In the genomic region with DNA sequence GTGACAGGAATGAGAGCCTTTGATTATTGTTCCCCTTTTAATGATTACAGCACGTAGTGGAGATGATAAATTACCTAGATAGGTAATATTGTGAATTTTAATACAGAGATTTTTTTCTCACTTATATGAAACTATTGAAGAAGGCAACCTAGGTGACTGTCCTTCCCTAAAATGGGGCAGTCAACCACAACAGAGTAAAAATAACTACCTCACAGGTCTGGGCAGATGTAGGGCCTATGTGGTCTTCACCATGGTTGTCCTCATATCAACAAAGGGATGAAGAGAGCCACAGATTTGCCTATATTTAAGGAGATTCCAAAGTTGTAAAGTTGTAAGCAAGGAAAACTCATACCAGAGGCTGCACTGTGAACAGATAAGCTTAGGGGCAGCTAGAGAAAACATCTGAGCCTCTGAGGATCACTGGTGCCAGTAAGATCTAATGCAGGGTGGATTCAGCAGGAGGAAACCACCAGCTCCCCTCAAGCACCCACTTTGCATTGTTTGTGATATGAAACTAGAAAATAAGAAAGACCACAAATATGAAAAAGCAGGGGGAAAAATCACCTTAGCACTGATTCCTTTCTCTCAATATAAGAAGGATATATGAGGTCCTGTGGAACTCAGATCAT, we compare ENCODE assay signal across 16 cellular contexts.
DNase-seq lines count a peak whose midpoint lies in the region; ATAC-seq and TF ChIP-seq lines count a peak whose summit lies in the region.
"Had no signal": no experiment of that assay in that cellular context is flagged by ENCODE, and none has a peak within 500 bp of the region (broad histone marks: within the 10 kb centered on the region; RNA-seq: fewer than 3 reads in every experiment).

No MANE protein-coding gene starts in this region.

- H3K36me3 Mint-ChIP-seq in glutamatergic neuron (ENCODE audit: unreplicated experiment): no peaks in the 10 kb centered on the region
- H3K36me3 Mint-ChIP-seq: CD4-positive, alpha-beta memory T cell had no signal

- H3K9ac ChIP-seq in MM.1S (ENCODE audit: low read length): no peak overlapping the region

- H3K36me3 ChIP-seq in heart right ventricle (no peaks in the 10 kb centered on the region), MM.1S (replicated peaks; ENCODE audit: insufficient read depth, low read length) (no peaks in the 10 kb centered on the region)

- H3F3A ChIP-seq in MM.1S (ENCODE audit: insufficient read depth, low read length): no peaks in the 10 kb centered on the region

- intact Hi-C loops in Right ventricle myocardium inferior (cut with DNase I) (no loop called here), heart right ventricle (cut with DNase I) (no loop called here)

- no peaks in the 10 kb centered on the region for H3K79me2 ChIP-seq in MM.1S (ENCODE audit: low read length)

- no peak overlapping the region for H2AFZ ChIP-seq in MM.1S (ENCODE audit: low read length)

- WGBS in heart right ventricle, 2 donors: 65 to 70% methylated on average over 1 of the region's 1 CpG

- H3K4me3 ChIP-seq in heart right ventricle (no peak overlapping the region), MM.1S (ENCODE audit: low read length) (no peak overlapping the region)

- H3K9me3 Mint-ChIP-seq in glutamatergic neuron (ENCODE audit: unreplicated experiment): no peaks in the 10 kb centered on the region

- peaks cover 5% of the 10 kb centered on the region for H3K27me3 Mint-ChIP-seq in glutamatergic neuron (ENCODE audit: unreplicated experiment)
- H3K27me3 Mint-ChIP-seq: CD4-positive, alpha-beta memory T cell had no signal

- H3K9me2 ChIP-seq in MM.1S (replicated peaks; ENCODE audit: insufficient read depth, low read length): no peaks in the 10 kb centered on the region

- no peak overlapping the region for H3K4me2 ChIP-seq in MM.1S (ENCODE audit: low read depth, low read length)

- H3K4me1 ChIP-seq in heart right ventricle (no peaks in the 10 kb centered on the region), MM.1S (ENCODE audit: low read length) (no peaks in the 10 kb centered on the region)

- H3K27me3 ChIP-seq in heart right ventricle (no peaks in the 10 kb centered on the region), MM.1S (replicated peaks; ENCODE audit: insufficient read depth, low read length) (no peaks in the 10 kb centered on the region)

- H3K4me3 Mint-ChIP-seq in glutamatergic neuron (ENCODE audit: unreplicated experiment): no peak overlapping the region
- H3K4me3 Mint-ChIP-seq: CD4-positive, alpha-beta memory T cell had no signal

- H3K27ac ChIP-seq in heart right ventricle (no peak overlapping the region), MM.1S (ENCODE audit: low read length) (no peak overlapping the region)

- DNase-seq in Right ventricle myocardium inferior (ENCODE audit: missing footprints) (peak; percentile 7), heart right ventricle (no peak), MM.1S (peak; percentile 36), glutamatergic neuron (no peak), A172 (ENCODE audit: low spot score) (no peak)
- DNase-seq: 8988T; C1 segment of cervical spinal cord; Calu3; CD4-positive, alpha-beta memory T cell; COR-L47; DMS53; DMS79 treated with DMSO at 0.1 percent for 48 hours; GF-D8; GOT3; HCEC 1CT had no signal

- ATAC-seq in Right ventricle myocardium inferior: no peak
- no peak for ATAC-seq in heart right ventricle
- no peak for ATAC-seq in GM18498 (IDR thresholded peaks at IDR 0.05; ENCODE audit: unreplicated experiment)

- no peaks in the 10 kb centered on the region for H4K20me1 ChIP-seq in MM.1S (ENCODE audit: insufficient read depth, low read length)

- H3K9me3 ChIP-seq in heart right ventricle (peaks cover 0 to 15% (median 0%) of the 10 kb centered on the region in 11 donors), MM.1S (replicated peaks; ENCODE audit: insufficient read depth, low read length) (no peaks in the 10 kb centered on the region)

- TF ChIP-seq CTCF in heart right ventricle (IDR thresholded peaks at IDR 0.05): no peak
- no peak for TF ChIP-seq CTCF in MM.1S (IDR thresholded peaks at IDR 0.05; ENCODE audit: low read length)
- no peak for TF ChIP-seq CTCF in glutamatergic neuron (IDR thresholded peaks at IDR 0.05; ENCODE audit: partially characterized antibody, unreplicated experiment)

- peaks cover 10% of the 10 kb centered on the region for H3K4me1 Mint-ChIP-seq in glutamatergic neuron (ENCODE audit: low read depth, unreplicated experiment)
- H3K4me1 Mint-ChIP-seq: CD4-positive, alpha-beta memory T cell had no signal

- H3K27ac Mint-ChIP-seq in glutamatergic neuron (ENCODE audit: unreplicated experiment): peak overlapping the region; percentile 77
- H3K27ac Mint-ChIP-seq: CD4-positive, alpha-beta memory T cell had no signal

Comparison
In these comparisons a context has a peak if more than half of its experiments do, and no peak if none do; other contexts are left out.
1. DNase-seq: peak in Right ventricle myocardium inferior (single experiment) and MM.1S (single experiment); none in heart right ventricle (0 of 2), glutamatergic neuron (single experiment) and A172 (single experiment).